ENCODE assay signal across 8 cellular contexts in genomic region chr1:161389691-161390558, GRCh38. TPM values are rescaled to one million over a fixed set of nuclear protein-coding genes. Genes with fewer than 3 reads are reported as not detected.
DNase-seq lines count a peak whose midpoint lies in the region; ATAC-seq and TF ChIP-seq lines count a peak whose summit lies in the region.

No MANE protein-coding gene starts in this region.

- peaks cover 15% of the 10 kb centered on the region for H3K4me1 ChIP-seq in suprapubic skin

- peak overlapping the region; percentile 64; the same call in 1 of the 2 replicates for H3K27ac ChIP-seq in SK-N-MC
- H3K27ac ChIP-seq in suprapubic skin, result peak overlapping the region; percentile 95

- H3K27me3 ChIP-seq in suprapubic skin, result no peaks in the 10 kb centered on the region

- peak overlapping the region; percentile 89 for H3K9ac ChIP-seq in SK-N-MC (ENCODE audit: insufficient read length)

- peak overlapping the region; percentile 96 for H3K4me3 ChIP-seq in SK-N-MC
- peak overlapping the region; percentile 65 for H3K4me3 ChIP-seq in suprapubic skin

- H3K36me3 ChIP-seq in SK-N-MC (ENCODE audit: insufficient read depth, low read length) (no peaks in the 10 kb centered on the region), suprapubic skin (no peaks in the 10 kb centered on the region)

- CTCF ChIA-PET in GM10248 (lab: Yijun Ruan, JAX), result interaction anchor here (1.2 to 13.4 kb wide), 6 partner anchors 10 to 348 kb away, joined by 3 to 195 read pairs (median 4); partner anchors contain the start of genes APOA2 and TOMM40L

- DNase-seq in GM10248 (ENCODE audit: extremely low spot score) (peak; percentile 94), NCI-H1092 (lab: John Stamatoyannopoulos, UW) (peak; percentile 96), SK-N-MC (ENCODE audit: low read depth, low spot score) (peak; percentile 16), globus pallidus (ENCODE audit: low spot score) (peak; percentile 96), occipital lobe (lab: John Stamatoyannopoulos, UW) (peak; percentile 99), suprapubic skin (ENCODE audit: low spot score in 2 of 2) (peak; percentile 99 to 100)
- DNase-seq in activated naive CD4-positive, alpha-beta T cell treated with anti-CD3 and anti-CD28 coated beads, Interleukin-2, amount 50 U/mL, for 16 hours, result peak; percentile 88

- TF ChIP-seq EP300 in suprapubic skin (IDR thresholded peaks at IDR 0.05), result peak; percentile 98

- 1% methylated on average over 76 of the region's 79 CpGs for WGBS in suprapubic skin

- POLR2A ChIA-PET in GM10248 (lab: Yijun Ruan, JAX), result interaction anchor here (0.6 kb wide), 3 partner anchors 320 to 1028 kb away, joined by 3 to 6 read pairs (median 3); no protein-coding TSS in a partner anchor

- peak; percentile 45 to 76 for TF ChIP-seq POLR2A in suprapubic skin (IDR thresholded peaks at IDR 0.05)

- peak; percentile 76 for ATAC-seq in HG02610 (IDR thresholded peaks at IDR 0.05; ENCODE audit: unreplicated experiment)

- no peak for TF ChIP-seq CTCF in GM10248 (IDR thresholded peaks at IDR 0.05; ENCODE audit: control extremely low read depth, extremely low read depth, low read depth, missing control alignments)
- no peak for TF ChIP-seq CTCF in suprapubic skin (IDR thresholded peaks at IDR 0.05)

- H3K9me3 ChIP-seq in SK-N-MC (ENCODE audit: low read depth, low read length), result no peaks in the 10 kb centered on the region
- no peaks in the 10 kb centered on the region for H3K9me3 ChIP-seq in suprapubic skin

RNA-seq across cellular contexts. Expression of gene CFAP126, which starts 22.2 kb away (rescaled TPM):
- total RNA-seq in occipital lobe (0.31 TPM), suprapubic skin (not detected)

Comparison
In these comparisons a context has a peak if more than half of its experiments do, and no peak if none do; other contexts are left out.
1. Peak in every context shown above with its lines: DNase-seq, ATAC-seq, H3K4me3 ChIP-seq and H3K27ac ChIP-seq.
2. DNase-seq: peak in every context shown above with its lines; median percentile 100 in suprapubic skin; 99 in occipital lobe; 96 in NCI-H1092; 96 in globus pallidus; 94 in GM10248; 88 in activated naive CD4-positive, alpha-beta T cell treated with anti-CD3 and anti-CD28 coated beads, Interleukin-2, amount 50 U/mL, for 16 hours; 16 in SK-N-MC.